Comparison of ENCODE assay signal across 33 cellular contexts in genomic region chr18:63947051-63947790, GRCh38. TPM values are rescaled to one million over a fixed set of nuclear protein-coding genes. Genes with fewer than 3 reads are reported as not detected.
"Had no signal": no experiment of that assay in that cellular context is flagged by ENCODE, and none has a peak within 500 bp of the region (broad histone marks: within the 10 kb centered on the region; RNA-seq: fewer than 3 reads in every experiment).

No MANE protein-coding gene starts in this region.

- DNase-seq: dermis blood vessel endothelial cell; effector memory CD4-positive, alpha-beta T cell; foreskin melanocyte; head of caudate nucleus; kidney; mesendoderm; midbrain; naive thymus-derived CD4-positive, alpha-beta T cell; occipital lobe; ovary; posterior cingulate gyrus; psoas muscle; right cardiac atrium; sigmoid colon; stimulated activated CD4-positive, alpha-beta T cell treated with anti-CD3 and anti-CD28 coated beads, Interleukin-2, amount 100 ng/mL, for 24 hours; stimulated activated CD4-positive, alpha-beta T cell treated with anti-CD3 and anti-CD28 coated beads, Interleukin-4, amount 100 ng/mL, for 24 hours; stimulated activated naive CD4-positive, alpha-beta T cell treated with Interleukin-2 at 50 U/mL for 16 hours; stomach; thyroid gland had no signal

- H3K27ac Mint-ChIP-seq: naive thymus-derived CD4-positive, alpha-beta T cell; stimulated activated effector memory CD8-positive, alpha-beta T cell treated with anti-CD3 and anti-CD28 coated beads, Interleukin-12 subunit alpha, Interleukin-12 subunit beta, amount 100 ng/mL, for 72 hours had no signal

- H3K9me3 ChIP-seq: ovary, psoas muscle, thyroid gland, vagina had no signal

- H3K36me3 Mint-ChIP-seq: stimulated activated effector memory CD8-positive, alpha-beta T cell treated with anti-CD3 and anti-CD28 coated beads, Interleukin-12 subunit alpha, Interleukin-12 subunit beta, amount 100 ng/mL, for 72 hours had no signal

- H3K4me3 ChIP-seq: coronary artery, esophagus muscularis mucosa, ovary, psoas muscle, sigmoid colon, stomach, thyroid gland, vagina had no signal

- H3K27me3 ChIP-seq: ovary, thyroid gland, vagina had no signal

- H3K27ac ChIP-seq: coronary artery, esophagus muscularis mucosa, ovary, psoas muscle, sigmoid colon, stomach, thyroid gland, vagina had no signal

- H3K36me3 ChIP-seq: esophagus muscularis mucosa, ovary, sigmoid colon, stomach, thyroid gland, vagina had no signal

- H3K4me1 ChIP-seq: psoas muscle had no signal

- ATAC-seq: left lobe of liver; naive thymus-derived CD4-positive, alpha-beta T cell; psoas muscle; right cardiac atrium; stimulated activated effector memory CD8-positive, alpha-beta T cell treated with anti-CD3 and anti-CD28 coated beads, Interleukin-12 subunit alpha, Interleukin-12 subunit beta, amount 100 ng/mL, for 72 hours had no signal

RNA-seq across cellular contexts. Expression of gene HMSD, which starts 1.9 kb away (rescaled TPM):
- total RNA-seq: dermis blood vessel endothelial cell, endothelial cell of umbilical vein, esophagus muscularis mucosa, lung microvascular endothelial cell, mucosa of gallbladder, psoas muscle, renal cortical epithelial cell, sigmoid colon, skeletal muscle tissue, stomach, subcutaneous adipose tissue, ureter, vagina had no signal

RNA-seq across cellular contexts. Expression of gene SERPINB10, which starts 39.5 kb away (rescaled TPM):
- total RNA-seq: dermis blood vessel endothelial cell, endothelial cell of umbilical vein, fibroblast of lung, kidney, left lobe of liver, lung microvascular endothelial cell, mucosa of gallbladder, occipital lobe, renal cortical epithelial cell, right cardiac atrium, sigmoid colon, subcutaneous adipose tissue, temporal lobe, thyroid gland, ureter had no signal

RNA-seq across cellular contexts. Expression of gene SERPINB2, which starts 59.7 kb away (rescaled TPM):
- total RNA-seq: dermis blood vessel endothelial cell, kidney, left lobe of liver, mucosa of gallbladder, renal cortical epithelial cell, right cardiac atrium, skeletal muscle tissue, ureter had no signal
